ENCODE assay signal across 1 cellular context in the genomic region with DNA sequence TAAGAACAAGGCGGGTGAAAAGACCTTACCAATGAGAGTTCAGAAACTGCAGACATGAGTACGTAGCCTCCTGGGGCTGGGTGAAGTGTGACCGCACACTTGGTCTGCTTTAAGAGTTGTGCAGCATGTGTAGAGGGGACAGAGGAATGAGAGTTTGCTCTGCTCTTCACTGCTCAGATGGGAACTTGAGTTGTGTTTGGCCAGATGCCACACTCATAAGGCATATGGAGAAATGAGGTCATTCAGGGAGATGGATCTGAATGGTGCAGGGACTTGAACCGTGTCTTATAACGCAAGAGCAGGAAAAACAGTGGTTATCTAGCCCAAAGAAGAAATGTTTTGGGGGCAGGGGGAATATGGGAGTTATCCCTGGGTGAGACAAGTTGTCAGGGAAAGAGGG.
TF ChIP-seq lines count a peak whose summit lies in the region.

No MANE protein-coding gene starts in this region.

TF ChIP-seq in GM12878, 131 proteins besides CTCF, POLR2A, EP300 and RAD21 (continued from another document):
- TF ChIP-seq, protein P1, sequence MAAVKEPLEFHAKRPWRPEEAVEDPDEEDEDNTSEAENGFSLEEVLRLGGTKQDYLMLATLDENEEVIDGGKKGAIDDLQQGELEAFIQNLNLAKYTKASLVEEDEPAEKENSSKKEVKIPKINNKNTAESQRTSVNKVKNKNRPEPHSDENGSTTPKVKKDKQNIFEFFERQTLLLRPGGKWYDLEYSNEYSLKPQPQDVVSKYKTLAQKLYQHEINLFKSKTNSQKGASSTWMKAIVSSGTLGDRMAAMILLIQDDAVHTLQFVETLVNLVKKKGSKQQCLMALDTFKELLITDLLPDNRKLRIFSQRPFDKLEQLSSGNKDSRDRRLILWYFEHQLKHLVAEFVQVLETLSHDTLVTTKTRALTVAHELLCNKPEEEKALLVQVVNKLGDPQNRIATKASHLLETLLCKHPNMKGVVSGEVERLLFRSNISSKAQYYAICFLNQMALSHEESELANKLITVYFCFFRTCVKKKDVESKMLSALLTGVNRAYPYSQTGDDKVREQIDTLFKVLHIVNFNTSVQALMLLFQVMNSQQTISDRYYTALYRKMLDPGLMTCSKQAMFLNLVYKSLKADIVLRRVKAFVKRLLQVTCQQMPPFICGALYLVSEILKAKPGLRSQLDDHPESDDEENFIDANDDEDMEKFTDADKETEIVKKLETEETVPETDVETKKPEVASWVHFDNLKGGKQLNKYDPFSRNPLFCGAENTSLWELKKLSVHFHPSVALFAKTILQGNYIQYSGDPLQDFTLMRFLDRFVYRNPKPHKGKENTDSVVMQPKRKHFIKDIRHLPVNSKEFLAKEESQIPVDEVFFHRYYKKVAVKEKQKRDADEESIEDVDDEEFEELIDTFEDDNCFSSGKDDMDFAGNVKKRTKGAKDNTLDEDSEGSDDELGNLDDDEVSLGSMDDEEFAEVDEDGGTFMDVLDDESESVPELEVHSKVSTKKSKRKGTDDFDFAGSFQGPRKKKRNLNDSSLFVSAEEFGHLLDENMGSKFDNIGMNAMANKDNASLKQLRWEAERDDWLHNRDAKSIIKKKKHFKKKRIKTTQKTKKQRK (IDR thresholded peaks at IDR 0.05; ENCODE audit: low read depth, low read length): no peak
- no peak for TF ChIP-seq ATF7 (IDR thresholded peaks at IDR 0.05; ENCODE audit: low read depth)
- TF ChIP-seq ETV6 (conservative IDR thresholded peaks at IDR 0.05 in 1 of 2, IDR thresholded peaks at IDR 0.05 in 1 of 2; ENCODE audit: borderline replicate concordance in 1 of 2, low read depth in 1 of 2): no peak
- no peak for TF ChIP-seq BHLHE40 (IDR thresholded peaks at IDR 0.05; ENCODE audit: borderline replicate concordance in 1 of 2, low read depth in 2 of 2, low read length in 1 of 2)
- TF ChIP-seq, protein P2, sequence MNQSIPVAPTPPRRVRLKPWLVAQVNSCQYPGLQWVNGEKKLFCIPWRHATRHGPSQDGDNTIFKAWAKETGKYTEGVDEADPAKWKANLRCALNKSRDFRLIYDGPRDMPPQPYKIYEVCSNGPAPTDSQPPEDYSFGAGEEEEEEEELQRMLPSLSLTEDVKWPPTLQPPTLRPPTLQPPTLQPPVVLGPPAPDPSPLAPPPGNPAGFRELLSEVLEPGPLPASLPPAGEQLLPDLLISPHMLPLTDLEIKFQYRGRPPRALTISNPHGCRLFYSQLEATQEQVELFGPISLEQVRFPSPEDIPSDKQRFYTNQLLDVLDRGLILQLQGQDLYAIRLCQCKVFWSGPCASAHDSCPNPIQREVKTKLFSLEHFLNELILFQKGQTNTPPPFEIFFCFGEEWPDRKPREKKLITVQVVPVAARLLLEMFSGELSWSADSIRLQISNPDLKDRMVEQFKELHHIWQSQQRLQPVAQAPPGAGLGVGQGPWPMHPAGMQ (IDR thresholded peaks at IDR 0.05; ENCODE audit: borderline replicate concordance): no peak
- no peak for TF ChIP-seq CBX5 (IDR thresholded peaks at IDR 0.05; ENCODE audit: low read depth)
- TF ChIP-seq, protein P3, sequence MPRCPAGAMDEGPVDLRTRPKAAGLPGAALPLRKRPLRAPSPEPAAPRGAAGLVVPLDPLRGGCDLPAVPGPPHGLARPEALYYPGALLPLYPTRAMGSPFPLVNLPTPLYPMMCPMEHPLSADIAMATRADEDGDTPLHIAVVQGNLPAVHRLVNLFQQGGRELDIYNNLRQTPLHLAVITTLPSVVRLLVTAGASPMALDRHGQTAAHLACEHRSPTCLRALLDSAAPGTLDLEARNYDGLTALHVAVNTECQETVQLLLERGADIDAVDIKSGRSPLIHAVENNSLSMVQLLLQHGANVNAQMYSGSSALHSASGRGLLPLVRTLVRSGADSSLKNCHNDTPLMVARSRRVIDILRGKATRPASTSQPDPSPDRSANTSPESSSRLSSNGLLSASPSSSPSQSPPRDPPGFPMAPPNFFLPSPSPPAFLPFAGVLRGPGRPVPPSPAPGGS (IDR thresholded peaks at IDR 0.05; ENCODE audit: borderline replicate concordance, insufficient read depth, low read depth, low read length, poor library complexity, severe bottlenecking): no peak
